15 cellular contexts compared by ENCODE assay signal in genomic region chr1:8547791-8548190, GRCh38.
DNase-seq lines count a peak whose midpoint lies in the region; FAIRE-seq and TF ChIP-seq lines count a peak whose summit lies in the region.
"Had no signal": no experiment of that assay in that cellular context is flagged by ENCODE, and none has a peak within 500 bp of the region (broad histone marks: within the 10 kb centered on the region; RNA-seq: fewer than 3 reads in every experiment).

No MANE protein-coding gene starts in this region.

- 95% methylated on average over 4 of the region's 4 CpGs for WGBS in mammary epithelial cell (ENCODE audit: low coverage, missing lambda C conversion rate)

- POLR2A ChIA-PET in A673 (lab: Charles Lee; ENCODE audit: low non-redundant PET) = no interaction called here

- peaks cover 2% of the 10 kb centered on the region for H3K79me2 ChIP-seq in mammary epithelial cell (ENCODE audit: insufficient read depth, low read length)

- DNase-seq in A673 (ENCODE audit: low spot score) = no peak
- no peak for DNase-seq in GM19239 (ENCODE audit: insufficient read length, low spot score)
- peak; percentile 89 for DNase-seq in fibroblast of villous mesenchyme (ENCODE audit: low read depth)
- no peak for DNase-seq in OCI-M1 (lab: John Stamatoyannopoulos, UW)
- DNase-seq in mammary epithelial cell = no peak
- no peak for DNase-seq in DMS79 (lab: John Stamatoyannopoulos, UW)
- DNase-seq: DND-41; H7; Kasumi-1; MG63; NCI-H1092; NK-92 treated with Interleukin-12 subunit alpha and Interleukin-12 subunit beta, amount 100 ng/mL, for 24 hours; SHP77 had no signal

- H3K27me3 ChIP-seq in A673 (replicated peaks; ENCODE audit: insufficient read depth, low read depth, low read length, poor library complexity) (no peaks in the 10 kb centered on the region), neutrophil (no peaks in the 10 kb centered on the region), mammary epithelial cell (ENCODE audit: insufficient read depth, low read length) (no peaks in the 10 kb centered on the region)
- H3K27me3 ChIP-seq: MG63 had no signal

- H4K20me1 ChIP-seq in mammary epithelial cell (ENCODE audit: insufficient read depth, low read length) = no peaks in the 10 kb centered on the region

- H3K4me1 ChIP-seq in A673 (ENCODE audit: insufficient read depth, low read length, poor library complexity, severe bottlenecking) (peaks cover 11% of the 10 kb centered on the region), neutrophil (ENCODE audit: control insufficient read depth in 1 of 2, insufficient read depth in 1 of 2, low read depth in 1 of 2, low read length in 1 of 2) (peaks cover 24 to 28% of the 10 kb centered on the region in 2 experiments), mammary epithelial cell (ENCODE audit: insufficient read depth, low read length) (no peaks in the 10 kb centered on the region)

- in situ Hi-C loops in mammary epithelial cell (cut with MboI; ENCODE audit: low sequenced_read_pairs in 2 of 2) = no loop called here

- H3K9ac ChIP-seq in mammary epithelial cell (ENCODE audit: insufficient read depth, low read length) = no peak overlapping the region

- H3K36me3 ChIP-seq in A673 (ENCODE audit: insufficient read depth, low read length, poor library complexity, severe bottlenecking) = peaks cover 26% of the 10 kb centered on the region
- no peaks in the 10 kb centered on the region for H3K36me3 ChIP-seq in neutrophil
- no peaks in the 10 kb centered on the region for H3K36me3 ChIP-seq in mammary epithelial cell (ENCODE audit: insufficient read depth, low read length)
- H3K36me3 ChIP-seq: MG63 had no signal

- no peak overlapping the region for H2AFZ ChIP-seq in mammary epithelial cell (ENCODE audit: low read depth, low read length)

- TF ChIP-seq CTCF in A673 (conservative IDR thresholded peaks at IDR 0.05; ENCODE audit: low read depth, low read length) (no peak), fibroblast of villous mesenchyme (IDR thresholded peaks at IDR 0.05; ENCODE audit: insufficient read depth, low read depth, low read length) (no peak), neutrophil (IDR thresholded peaks at IDR 0.05) (no peak), mammary epithelial cell (conservative IDR thresholded peaks at IDR 0.05 in 1 of 2, IDR thresholded peaks at IDR 0.05 in 1 of 2; ENCODE audit: extremely low read depth in 1 of 2, insufficient read depth in 1 of 2, low read depth in 1 of 2, low read length in 2 of 2) (no peak)

- H3K4me2 ChIP-seq in mammary epithelial cell (ENCODE audit: insufficient read depth, low read depth, low read length) = no peak overlapping the region

- H3K27ac ChIP-seq in A673 (ENCODE audit: low read depth, low read length, poor library complexity, severe bottlenecking) (peak overlapping the region; percentile 6), neutrophil (peak overlapping the region; percentile 53), mammary epithelial cell (ENCODE audit: insufficient read depth, low read depth, low read length) (no peak overlapping the region)
- H3K27ac ChIP-seq: SK-N-MC had no signal

- intact Hi-C loops in A673 (cut with micrococcal nuclease; ENCODE audit: unreplicated experiment) = no loop called here
- intact Hi-C loops in mammary epithelial cell (cut with micrococcal nuclease) = no loop called here

- CTCF ChIA-PET in A673 (lab: Charles Lee) = no interaction called here
- CTCF ChIA-PET in mammary epithelial cell (lab: Charles Lee; ENCODE audit: low non-redundant PET) = no interaction called here

- FAIRE-seq in GM19239 (lab: Jason Lieb, UNC) = peak; percentile 51

- no peak overlapping the region for H3K4me3 ChIP-seq in A673 (ENCODE audit: low read depth, low read length, poor library complexity, severe bottlenecking)
- no peak overlapping the region for H3K4me3 ChIP-seq in fibroblast of villous mesenchyme (ENCODE audit: low read depth, low read length)
- H3K4me3 ChIP-seq in neutrophil (ENCODE audit: low read depth in 1 of 2, low read length in 1 of 2) = peak overlapping the region in 1 of 2 experiments; percentile 3
- H3K4me3 ChIP-seq in mammary epithelial cell (replicated peaks in 1 of 3; ENCODE audit: insufficient read depth in 1 of 3, low read depth in 2 of 3, low read length in 3 of 3) = no peak overlapping the region
- H3K4me3 ChIP-seq: MG63, SK-N-MC had no signal

- dilution Hi-C loops in mammary epithelial cell (cut with HindIII; ENCODE audit: low sequenced_read_pairs) = no loop called here

- H3K9me3 ChIP-seq in A673 (ENCODE audit: low read depth, low read length, poor library complexity, severe bottlenecking) (peaks cover 4% of the 10 kb centered on the region), neutrophil (no peaks in the 10 kb centered on the region), mammary epithelial cell (replicated peaks; ENCODE audit: insufficient read depth, low read length) (peaks cover 4% of the 10 kb centered on the region)
- H3K9me3 ChIP-seq: MG63 had no signal

- BruUV-seq in A673 (replicated peaks; lab: Mats Ljungman, UMichigan) (no TSS peak), mammary epithelial cell (replicated peaks; lab: Mats Ljungman, UMichigan) (no TSS peak)
